8 cellular contexts compared by ENCODE assay signal in the genomic region with DNA sequence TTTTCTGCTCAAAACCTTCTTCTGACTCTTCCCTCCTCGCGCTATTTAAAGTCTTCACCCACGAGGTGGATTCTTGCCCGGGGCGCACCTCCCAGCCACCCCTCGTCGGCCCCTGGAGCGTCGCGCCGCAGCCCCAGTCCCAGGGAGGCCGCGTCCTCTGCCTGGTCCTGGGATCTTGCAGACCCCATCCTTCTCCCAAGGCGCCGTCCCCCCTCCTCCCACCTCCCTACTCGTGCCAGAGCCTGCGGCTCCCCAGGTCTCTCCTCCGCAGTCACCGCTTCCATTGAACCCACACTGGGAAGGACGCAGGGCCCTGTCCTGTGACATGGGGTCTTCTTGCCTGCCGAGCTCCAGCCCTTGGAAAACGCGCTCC.
DNase-seq lines count a peak whose midpoint lies in the region; ATAC-seq and TF ChIP-seq lines count a peak whose summit lies in the region.

No MANE protein-coding gene starts in this region.

- H3K4me3 Mint-ChIP-seq in nephron, result peak overlapping the region; percentile 96 to 98 (median 98)

- H3K27ac Mint-ChIP-seq in nephron, result peak overlapping the region; percentile 95 to 98 (median 97)

- H3K4me3 ChIP-seq in GM06990 (replicated peaks; ENCODE audit: low read depth, low read length), result peak overlapping the region; percentile 94
- H3K4me3 ChIP-seq in fibroblast of mammary gland (ENCODE audit: control insufficient read depth, low read depth, low read length), result peak overlapping the region; percentile 89

- H3K36me3 ChIP-seq in GM06990 (ENCODE audit: control insufficient read depth, insufficient read depth, low read length), result no peaks in the 10 kb centered on the region; the same call in 1 of the 2 replicates

- peaks cover 5% of the 10 kb centered on the region for H3K9me3 Mint-ChIP-seq in nephron

- peaks cover 6% of the 10 kb centered on the region for H3K27me3 Mint-ChIP-seq in nephron (ENCODE audit: low read depth)

- TF ChIP-seq CTCF in GM06990 (IDR thresholded peaks at IDR 0.05; ENCODE audit: insufficient read depth, low read length, poor library complexity, severe bottlenecking) (no peak), fibroblast of mammary gland (conservative IDR thresholded peaks at IDR 0.05; ENCODE audit: control insufficient read depth, insufficient read depth, low read depth, low read length) (no peak), nephron (IDR thresholded peaks at IDR 0.05; ENCODE audit: unreplicated experiment in 3 of 3) (no peak)

- H3K36me3 Mint-ChIP-seq in nephron (ENCODE audit: low read depth), result peaks cover 3% of the 10 kb centered on the region

- peaks cover 7% of the 10 kb centered on the region for H3K4me1 Mint-ChIP-seq in nephron

- H3K27me3 ChIP-seq in GM06990 (replicated peaks; ENCODE audit: control insufficient read depth, insufficient read depth, low read length), result no peaks in the 10 kb centered on the region

- DNase-seq in GM06990 (ENCODE audit: extremely low read depth, insufficient read length) (no peak), T-helper 9 cell (peak; percentile 1), fibroblast of mammary gland (ENCODE audit: low read depth) (peak; percentile 2), DMS153 (lab: John Stamatoyannopoulos, UW) (no peak)

- ATAC-seq in HG02759 (IDR thresholded peaks at IDR 0.05; ENCODE audit: unreplicated experiment), result peak; percentile 11
- ATAC-seq in HG02970 (IDR thresholded peaks at IDR 0.05; ENCODE audit: low FRiP score, unreplicated experiment), result no peak
- ATAC-seq in HG03095 (IDR thresholded peaks at IDR 0.05; ENCODE audit: unreplicated experiment), result no peak

Comparison
In these comparisons a context has a peak if more than half of its experiments do, and no peak if none do; other contexts are left out.
1. DNase-seq: peak in T-helper 9 cell (single experiment) and fibroblast of mammary gland (single experiment); none in GM06990 (single experiment) and DMS153 (single experiment).